Comparison of ENCODE assay signal across 15 cellular contexts in genomic region chr15:82159922-82160321, GRCh38.
DNase-seq lines count a peak whose midpoint lies in the region; ATAC-seq and TF ChIP-seq lines count a peak whose summit lies in the region.
"Had no signal": no experiment of that assay in that cellular context is flagged by ENCODE, and none has a peak within 500 bp of the region (broad histone marks: within the 10 kb centered on the region; RNA-seq: fewer than 3 reads in every experiment).

No MANE protein-coding gene starts in this region.

- no peaks in the 10 kb centered on the region for H3K27me3 ChIP-seq in kidney epithelial cell (ENCODE audit: control insufficient read depth, insufficient read depth, low read length)
- H3K27me3 ChIP-seq: BE2C, tibial nerve had no signal

- H3K27ac Mint-ChIP-seq in chondrocyte (ENCODE audit: unreplicated experiment): peak overlapping the region; percentile 90
- H3K27ac Mint-ChIP-seq: activated CD8-positive, alpha-beta memory T cell treated with anti-CD3 and anti-CD28 coated beads, Interleukin-2, amount 10 ng/mL, durations not matched to agents 7 days and 5 days; T-helper 17 cell had no signal

- no peak for ATAC-seq in HG03378 (IDR thresholded peaks at IDR 0.05; ENCODE audit: unreplicated experiment)
- ATAC-seq: activated CD8-positive, alpha-beta memory T cell treated with anti-CD3 and anti-CD28 coated beads, Interleukin-2, amount 10 ng/mL, durations not matched to agents 7 days and 5 days; T-helper 17 cell had no signal

- CTCF ChIA-PET in AG04449 (lab: Yijun Ruan, JAX): interaction anchor here (1.1 kb wide), 1 partner anchor 60 kb away, joined by 3 read pairs; no protein-coding TSS in a partner anchor

- H3K27me3 Mint-ChIP-seq in chondrocyte (ENCODE audit: low read depth): no peaks in the 10 kb centered on the region
- H3K27me3 Mint-ChIP-seq: activated CD8-positive, alpha-beta memory T cell treated with anti-CD3 and anti-CD28 coated beads, Interleukin-2, amount 10 ng/mL, durations not matched to agents 7 days and 5 days; T-helper 17 cell had no signal

- H3K4me3 ChIP-seq in AG04449 (ENCODE audit: low read depth, low read length): no peak overlapping the region
- H3K4me3 ChIP-seq in kidney epithelial cell (ENCODE audit: low read depth, low read length): no peak overlapping the region
- H3K4me3 ChIP-seq: tibial nerve had no signal

- peaks cover 12% of the 10 kb centered on the region for H3K4me1 Mint-ChIP-seq in chondrocyte (ENCODE audit: low read depth)
- H3K4me1 Mint-ChIP-seq: activated CD8-positive, alpha-beta memory T cell treated with anti-CD3 and anti-CD28 coated beads, Interleukin-2, amount 10 ng/mL, durations not matched to agents 7 days and 5 days had no signal

- no peak for TF ChIP-seq CTCF in AG04449 (IDR thresholded peaks at IDR 0.05; ENCODE audit: insufficient read depth, low read length, missing control alignments)
- TF ChIP-seq CTCF in chondrocyte (IDR thresholded peaks at IDR 0.05): no peak
- TF ChIP-seq CTCF in kidney epithelial cell (IDR thresholded peaks at IDR 0.05; ENCODE audit: insufficient read depth, low read length, poor library complexity, severe bottlenecking): no peak

- H3K36me3 Mint-ChIP-seq in chondrocyte (ENCODE audit: low read depth): peaks cover 14% of the 10 kb centered on the region

- POLR2A ChIA-PET in AG04449 (lab: Yijun Ruan, JAX): no interaction called here

- H3K4me3 Mint-ChIP-seq in chondrocyte (ENCODE audit: unreplicated experiment): no peak overlapping the region
- H3K4me3 Mint-ChIP-seq: activated CD8-positive, alpha-beta memory T cell treated with anti-CD3 and anti-CD28 coated beads, Interleukin-2, amount 10 ng/mL, durations not matched to agents 7 days and 5 days; T-helper 17 cell had no signal

- no peaks in the 10 kb centered on the region for H3K36me3 ChIP-seq in kidney epithelial cell (ENCODE audit: control insufficient read depth, insufficient read depth, low read length)
- H3K36me3 ChIP-seq: BE2C had no signal

- DNase-seq in AG04449 (ENCODE audit: low read depth, low spot score) (peak; percentile 99), LHCN-M2 (ENCODE audit: low read depth) (peak; percentile 96), chondrocyte (ENCODE audit: low spot score) (no peak), kidney epithelial cell (ENCODE audit: low read depth) (peak; percentile 77), NOMO-1 (lab: John Stamatoyannopoulos, UW; ENCODE audit: unreplicated experiment in 2 of 2) (no peak), NCI-H187 (lab: John Stamatoyannopoulos, UW) (no peak), D341Med (ENCODE audit: low spot score) (no peak)
- DNase-seq: activated CD8-positive, alpha-beta memory T cell treated with anti-CD3 and anti-CD28 coated beads, Interleukin-2, amount 10 ng/mL, durations not matched to agents 7 days and 5 days; BE2C; hypothalamus; NCI-H526 treated with DMSO at 0.1 percent for 48 hours; nucleus accumbens; T-helper 17 cell had no signal

- peaks cover 2% of the 10 kb centered on the region for H3K9me3 Mint-ChIP-seq in chondrocyte (ENCODE audit: low read depth)

Comparison
In these comparisons a context has a peak if more than half of its experiments do, and no peak if none do; other contexts are left out.
1. DNase-seq: peak in AG04449 (single experiment), LHCN-M2 (single experiment) and kidney epithelial cell (single experiment); none in chondrocyte (single experiment), NOMO-1 (0 of 2), NCI-H187 (0 of 2) and D341Med (single experiment).